In genomic region chr12:19898009-19898408, GRCh38 we compare ENCODE assay signal across 27 cellular contexts.
"Had no signal": no experiment of that assay in that cellular context is flagged by ENCODE, and none has a peak within 500 bp of the region (broad histone marks: within the 10 kb centered on the region; RNA-seq: fewer than 3 reads in every experiment).

No MANE protein-coding gene starts in this region.

- DNase-seq: activated B cell treated with CpG ODN at 0.5 μM for 24 hours; activated CD4-positive, alpha-beta memory T cell treated with anti-CD3 and anti-CD28 coated beads for 36 hours; activated CD4-positive, alpha-beta T cell treated with anti-CD3 and anti-CD28 coated beads for 4 hours; activated CD4-positive, alpha-beta T cell treated with anti-CD3 and anti-CD28 coated beads, Interleukin-2, amount 50 U/mL, for 1 hour; activated CD4-positive, CD25-positive, alpha-beta regulatory T cell treated with anti-CD3 and anti-CD28 coated beads, Interleukin-2, amount 50 U/mL, for 72 hours; activated CD8-positive, alpha-beta memory T cell treated with anti-CD3 and anti-CD28 coated beads, Interleukin-2, amount 50 U/mL, for 4 hours; activated effector memory CD4-positive, alpha-beta T cell treated with Interleukin-2 at 50 U/mL for 16 hours; activated naive CD4-positive, alpha-beta T cell treated with anti-CD3 and anti-CD28 coated beads, Interleukin-2, amount 10 ng/mL, durations not matched to agents 7 days and 5 days; activated naive CD8-positive, alpha-beta T cell treated with anti-CD3 and anti-CD28 coated beads, Interleukin-2, amount 50 U/mL, for 24 hours; activated T-cell treated with anti-CD3 and anti-CD28 coated beads for 4 hours; activated T-cell treated with anti-CD3 and anti-CD28 coated beads, Interleukin-2, amount 50 U/mL, for 48 hours; anterior cingulate cortex; brain microvascular endothelial cell; NCI-H1092 treated with DMSO at 0.1 percent for 48 hours; NCI-H146; NCI-H187 treated with DMSO at 0.1 percent for 48 hours; NCI-H2171 treated with DMSO at 0.1 percent for 48 hours; NCI-H2227 treated with DMSO at 0.1 percent for 48 hours; NCI-H524 treated with DMSO at 0.1 percent for 48 hours; Peyer's patch; RPMI8226; SW 1271; T-helper 1 cell; T-helper 2 cell; T-helper 9 cell had no signal

- H3K36me3 ChIP-seq: brain microvascular endothelial cell, Peyer's patch had no signal

- ATAC-seq: activated naive CD8-positive, alpha-beta T cell treated with anti-CD3 and anti-CD28 coated beads, Interleukin-2, amount 50 U/mL, for 24 hours; K562 had no signal

- H3K27ac ChIP-seq: brain microvascular endothelial cell, Peyer's patch, VCaP had no signal

- H3K4me1 ChIP-seq: Peyer's patch had no signal

- H3K4me3 ChIP-seq: K562, Peyer's patch had no signal

- H3K27me3 ChIP-seq: brain microvascular endothelial cell, Peyer's patch had no signal

- H3K9me3 ChIP-seq: Peyer's patch had no signal
